In genomic region chr20:59320850-59321631, GRCh38 we compare ENCODE assay signal across 18 cellular contexts. TPM values are rescaled to one million over a fixed set of nuclear protein-coding genes. Genes with fewer than 3 reads are reported as not detected.
DNase-seq lines count a peak whose midpoint lies in the region; ATAC-seq, FAIRE-seq and TF ChIP-seq lines count a peak whose summit lies in the region.
"Had no signal": no experiment of that assay in that cellular context is flagged by ENCODE, and none has a peak within 500 bp of the region (broad histone marks: within the 10 kb centered on the region; RNA-seq: fewer than 3 reads in every experiment).

No MANE protein-coding gene starts in this region.

- no peak for FAIRE-seq in GM19239 (lab: Jason Lieb, UNC)
- FAIRE-seq: A204.1 had no signal

- no peaks in the 10 kb centered on the region for H3K36me3 ChIP-seq in neural cell (ENCODE audit: insufficient read depth, low read length)
- H3K36me3 ChIP-seq: BE2C, HAP-1 had no signal

- H3F3A ChIP-seq in neural cell (ENCODE audit: insufficient read depth, low read length, poor library complexity, severe bottlenecking): no peaks in the 10 kb centered on the region

- DNase-seq in RPMI8226 (peak; percentile 31), GM19239 (ENCODE audit: insufficient read length, low spot score) (no peak)
- no peak for DNase-seq in activated T-cell treated with anti-CD3 and anti-CD28 coated beads, Interleukin-2, amount 50 U/mL, for 24 hours
- DNase-seq: ACHN; BE2C; C1 segment of cervical spinal cord; Caco-2; CD4-positive, alpha-beta T cell; DMS153; DMS79 treated with DMSO at 0.1 percent for 48 hours; GF-D8; GM23248 had no signal

- no peaks in the 10 kb centered on the region for H4K20me1 ChIP-seq in neural cell (ENCODE audit: insufficient read depth)

- H3K27ac Mint-ChIP-seq in activated T-cell treated with anti-CD3 and anti-CD28 coated beads, Interleukin-2, amount 50 U/mL, for 24 hours: no peak overlapping the region
- H3K27ac Mint-ChIP-seq: CD4-positive, alpha-beta T cell had no signal

- H3K9me3 ChIP-seq in neural cell (ENCODE audit: low read length): no peaks in the 10 kb centered on the region
- H3K9me3 ChIP-seq: BE2C, Caco-2, HAP-1 had no signal

- no peak overlapping the region for H3K4me2 ChIP-seq in neural cell (ENCODE audit: low read length)

- no peaks in the 10 kb centered on the region for H3K4me1 Mint-ChIP-seq in activated T-cell treated with anti-CD3 and anti-CD28 coated beads, Interleukin-2, amount 50 U/mL, for 24 hours (ENCODE audit: low read depth)

- no peak for TF ChIP-seq EP300 in neural cell (conservative IDR thresholded peaks at IDR 0.05; ENCODE audit: poor library complexity, severe bottlenecking)

- H3K9me2 ChIP-seq in neural cell (ENCODE audit: insufficient read depth, low read length): no peaks in the 10 kb centered on the region

- no peak overlapping the region for H3K27ac ChIP-seq in neural cell (ENCODE audit: low read length)
- H3K27ac ChIP-seq: GM23248 had no signal

- H3K27me3 Mint-ChIP-seq in activated T-cell treated with anti-CD3 and anti-CD28 coated beads, Interleukin-2, amount 50 U/mL, for 24 hours: no peaks in the 10 kb centered on the region
- H3K27me3 Mint-ChIP-seq: CD4-positive, alpha-beta T cell had no signal

- no peaks in the 10 kb centered on the region for H3K27me3 ChIP-seq in neural cell (ENCODE audit: insufficient read depth, low read depth, low read length)
- H3K27me3 ChIP-seq: BE2C had no signal

- H3K9ac ChIP-seq in neural cell (ENCODE audit: low read length): no peak overlapping the region
- H3K9ac ChIP-seq: GM23248 had no signal

- H3K4me3 ChIP-seq in neural cell (ENCODE audit: low read length): peak overlapping the region; percentile 54
- H3K4me3 ChIP-seq: GM23248, HAP-1 had no signal

- no peak overlapping the region for H2AFZ ChIP-seq in neural cell (ENCODE audit: low read depth, low read length)
- H2AFZ ChIP-seq: GM23248 had no signal

- no peak for TF ChIP-seq CTCF in neural cell (IDR thresholded peaks at IDR 0.05; ENCODE audit: poor library complexity, severe bottlenecking)

- TF ChIP-seq RAD21 in neural cell (conservative IDR thresholded peaks at IDR 0.05): no peak

- no peaks in the 10 kb centered on the region for H3K36me3 Mint-ChIP-seq in activated T-cell treated with anti-CD3 and anti-CD28 coated beads, Interleukin-2, amount 50 U/mL, for 24 hours (ENCODE audit: low read depth)

- H3K79me2 ChIP-seq in neural cell (replicated peaks; ENCODE audit: insufficient read depth, low read length): no peaks in the 10 kb centered on the region

- H3K9me3 Mint-ChIP-seq in activated T-cell treated with anti-CD3 and anti-CD28 coated beads, Interleukin-2, amount 50 U/mL, for 24 hours: no peaks in the 10 kb centered on the region
- H3K9me3 Mint-ChIP-seq: CD4-positive, alpha-beta T cell had no signal

- no peak overlapping the region for H3K4me3 Mint-ChIP-seq in activated T-cell treated with anti-CD3 and anti-CD28 coated beads, Interleukin-2, amount 50 U/mL, for 24 hours
- H3K4me3 Mint-ChIP-seq: CD4-positive, alpha-beta T cell had no signal

- ATAC-seq in esophagus mucosa (peak; percentile 16), GM21390 (IDR thresholded peaks at IDR 0.05; ENCODE audit: unreplicated experiment) (no peak)

TF ChIP-seq in neural cell, 6 proteins besides CTCF, POLR2A, EP300 and RAD21:
- no peak for TF ChIP-seq POLR2AphosphoS5 (IDR thresholded peaks at IDR 0.05)
- TF ChIP-seq MXI1 (conservative IDR thresholded peaks at IDR 0.05; ENCODE audit: poor library complexity, severe bottlenecking): no peak
- no peak for TF ChIP-seq SMC3 (conservative IDR thresholded peaks at IDR 0.05; ENCODE audit: poor library complexity)
- no peak for TF ChIP-seq TAF1 (IDR thresholded peaks at IDR 0.05; ENCODE audit: low read depth)
- TF ChIP-seq, protein P1, sequence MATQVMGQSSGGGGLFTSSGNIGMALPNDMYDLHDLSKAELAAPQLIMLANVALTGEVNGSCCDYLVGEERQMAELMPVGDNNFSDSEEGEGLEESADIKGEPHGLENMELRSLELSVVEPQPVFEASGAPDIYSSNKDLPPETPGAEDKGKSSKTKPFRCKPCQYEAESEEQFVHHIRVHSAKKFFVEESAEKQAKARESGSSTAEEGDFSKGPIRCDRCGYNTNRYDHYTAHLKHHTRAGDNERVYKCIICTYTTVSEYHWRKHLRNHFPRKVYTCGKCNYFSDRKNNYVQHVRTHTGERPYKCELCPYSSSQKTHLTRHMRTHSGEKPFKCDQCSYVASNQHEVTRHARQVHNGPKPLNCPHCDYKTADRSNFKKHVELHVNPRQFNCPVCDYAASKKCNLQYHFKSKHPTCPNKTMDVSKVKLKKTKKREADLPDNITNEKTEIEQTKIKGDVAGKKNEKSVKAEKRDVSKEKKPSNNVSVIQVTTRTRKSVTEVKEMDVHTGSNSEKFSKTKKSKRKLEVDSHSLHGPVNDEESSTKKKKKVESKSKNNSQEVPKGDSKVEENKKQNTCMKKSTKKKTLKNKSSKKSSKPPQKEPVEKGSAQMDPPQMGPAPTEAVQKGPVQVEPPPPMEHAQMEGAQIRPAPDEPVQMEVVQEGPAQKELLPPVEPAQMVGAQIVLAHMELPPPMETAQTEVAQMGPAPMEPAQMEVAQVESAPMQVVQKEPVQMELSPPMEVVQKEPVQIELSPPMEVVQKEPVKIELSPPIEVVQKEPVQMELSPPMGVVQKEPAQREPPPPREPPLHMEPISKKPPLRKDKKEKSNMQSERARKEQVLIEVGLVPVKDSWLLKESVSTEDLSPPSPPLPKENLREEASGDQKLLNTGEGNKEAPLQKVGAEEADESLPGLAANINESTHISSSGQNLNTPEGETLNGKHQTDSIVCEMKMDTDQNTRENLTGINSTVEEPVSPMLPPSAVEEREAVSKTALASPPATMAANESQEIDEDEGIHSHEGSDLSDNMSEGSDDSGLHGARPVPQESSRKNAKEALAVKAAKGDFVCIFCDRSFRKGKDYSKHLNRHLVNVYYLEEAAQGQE (IDR thresholded peaks at IDR 0.05; ENCODE audit: borderline replicate concordance): no peak
- TF ChIP-seq EZH2 (IDR thresholded peaks at IDR 0.05; ENCODE audit: borderline replicate concordance, insufficient read depth, low read length, poor library complexity, severe bottlenecking): no peak

RNA-seq across cellular contexts. Expression of gene EDN3, which starts 20.6 kb away (rescaled TPM):
- total RNA-seq in esophagus mucosa: 5.9 TPM
- polyA plus RNA-seq in neural cell: 0.50 TPM in 1 of 2 replicates, not detected in the other
- 0.35 and 0.49 TPM in 2 replicates for polyA minus RNA-seq in neural cell
- total RNA-seq: GM23248, H4 had no signal
- polyA plus RNA-seq: GM23248 had no signal
